Comparison of ENCODE assay signal across 8 cellular contexts in genomic region chr17:75295220-75296158, GRCh38. TPM values are rescaled to one million over a fixed set of nuclear protein-coding genes. Genes with fewer than 3 reads are reported as not detected.
A peak's percentile ranks its signal among the peaks of the same experiment; 100 is the strongest.
DNase-seq lines count a peak whose midpoint lies in the region; ATAC-seq, FAIRE-seq and TF ChIP-seq lines count a peak whose summit lies in the region.

No MANE protein-coding gene starts in this region.

- H3K4me3 ChIP-seq in H1 (ENCODE audit: extremely low read depth in 1 of 4, insufficient read depth in 2 of 4, low read depth in 3 of 4, low read length in 4 of 4) (no peak overlapping the region), upper lobe of right lung (no peak overlapping the region), tibial artery (no peak overlapping the region)

- H2AK5ac ChIP-seq in H1 (ENCODE audit: low read depth, low read length): no peak overlapping the region

- CTCF ChIA-PET in H1 (lab: Charles Lee; ENCODE audit: partially characterized antibody): interaction anchor here (0.7 to 1.9 kb wide), 3 partner anchors 27 to 117 kb away, joined by 3 to 7 read pairs (median 4); no protein-coding TSS in a partner anchor

- H2AFZ ChIP-seq in H1 (ENCODE audit: low read length): no peak overlapping the region

- FAIRE-seq in H1 (lab: Jason Lieb, UNC): no peak

- no peak for TF ChIP-seq POLR2A in H1 (IDR thresholded peaks at IDR 0.05; ENCODE audit: control extremely low read depth in 1 of 2, low read depth in 2 of 2, low read length in 2 of 2)

- H3K18ac ChIP-seq in H1 (ENCODE audit: extremely low read depth, low read length): no peak overlapping the region

- POLR2A ChIA-PET in H1 (lab: Charles Lee; ENCODE audit: partially characterized antibody): interaction anchor here (0.6 to 1.1 kb wide), 2 partner anchors 21 to 28 kb away, joined by 3 read pairs; no protein-coding TSS in a partner anchor

- no peaks in the 10 kb centered on the region for H3K4me1 ChIP-seq in H1 (replicated peaks in 1 of 4; ENCODE audit: control insufficient read depth in 3 of 4, insufficient read depth in 4 of 4, low read length in 3 of 4)
- H3K4me1 ChIP-seq in upper lobe of right lung: no peaks in the 10 kb centered on the region
- no peaks in the 10 kb centered on the region for H3K4me1 ChIP-seq in tibial artery

- no peak overlapping the region for H3K23ac ChIP-seq in H1 (ENCODE audit: insufficient read length)

- H4K5ac ChIP-seq in H1 (ENCODE audit: insufficient read length, low read depth, low read length): no peak overlapping the region

- H2BK120ac ChIP-seq in H1 (replicated peaks; ENCODE audit: low read depth, low read length): no peak overlapping the region

- H4K91ac ChIP-seq in H1 (replicated peaks; ENCODE audit: insufficient read length, low read length): no peak overlapping the region

- ATAC-seq in GM21423 (IDR thresholded peaks at IDR 0.05; ENCODE audit: unreplicated experiment) (peak; percentile 71), upper lobe of right lung (peak; percentile 88)

- H3K36me3 ChIP-seq in H1 (ENCODE audit: control insufficient read depth in 2 of 4, insufficient read depth in 4 of 4, low read length in 3 of 4) (no peaks in the 10 kb centered on the region), upper lobe of right lung (no peaks in the 10 kb centered on the region), tibial artery (no peaks in the 10 kb centered on the region)

- H3K27me3 ChIP-seq in H1 (replicated peaks in 1 of 4; ENCODE audit: control insufficient read depth in 3 of 4, extremely low read depth in 1 of 4, insufficient read depth in 3 of 4, low read length in 3 of 4) (no peaks in the 10 kb centered on the region), upper lobe of right lung (no peaks in the 10 kb centered on the region), tibial artery (no peaks in the 10 kb centered on the region)

- DNase-seq in GM13977 (ENCODE audit: low spot score) (peak; percentile 73), HuH-7 (ENCODE audit: low spot score) (peak; percentile 45), H1 (ENCODE audit: low read depth in 1 of 2, low spot score in 2 of 2) (no peak), upper lobe of right lung (no peak), NCI-H1048 (lab: John Stamatoyannopoulos, UW) (no peak), NCI-H2107 treated with DMSO at 0.1 percent for 48 hours (lab: John Stamatoyannopoulos, UW; ENCODE audit: unreplicated experiment) (no peak), tibial artery (no peak)

- H2BK20ac ChIP-seq in H1 (ENCODE audit: low read length): no peak overlapping the region

- no peak overlapping the region for H3K4ac ChIP-seq in H1 (replicated peaks; ENCODE audit: insufficient read length, low read depth, low read length)

- H4K20me1 ChIP-seq in H1 (replicated peaks in 1 of 2; ENCODE audit: control insufficient read depth in 1 of 2, insufficient read depth in 2 of 2, low read length in 2 of 2): no peaks in the 10 kb centered on the region

- H3K79me1 ChIP-seq in H1 (ENCODE audit: low read depth, low read length): no peaks in the 10 kb centered on the region

- WGBS in H1 (ENCODE audit: extremely low coverage in 1 of 2, insufficient coverage in 1 of 2, insufficient read length in 1 of 2, insufficient replicate concordance in 2 of 2, low coverage in 1 of 2, low lambda C conversion rate in 2 of 2, missing lambda C conversion rate in 1 of 2), 2 experiments: 89% methylated on average over 8 of the region's 8 CpGs; no CpG with 5 or more reads in 1 of the 2 experiments

- TF ChIP-seq EP300 in H1 (IDR thresholded peaks at IDR 0.05; ENCODE audit: borderline replicate concordance in 1 of 2, low read depth in 2 of 2, low read length in 2 of 2): no peak

- no peak overlapping the region for H3K56ac ChIP-seq in H1 (replicated peaks; ENCODE audit: insufficient read length, low read depth, low read length)

- in situ Hi-C loops in GM13977 (cut with MboI; ENCODE audit: low pct_unique_long_range_greater_than_20kb, low sequenced_read_pairs, unreplicated experiment): no loop called here

- H3K23me2 ChIP-seq in H1 (ENCODE audit: low read depth, low read length): no peaks in the 10 kb centered on the region

- no peak overlapping the region for H3K4me2 ChIP-seq in H1 (ENCODE audit: insufficient read depth in 1 of 2, low read depth in 2 of 2, low read length in 2 of 2)

- no peak overlapping the region for H2BK15ac ChIP-seq in H1 (ENCODE audit: low read length)

- intact Hi-C loops in upper lobe of right lung (cut with DNase I) (no loop called here), tibial artery (cut with DNase I; ENCODE audit: low total_unique reads) (no loop called here)

- H4K8ac ChIP-seq in H1 (ENCODE audit: extremely low read depth, insufficient read depth, low read length): peak overlapping the region; percentile 12; the same call in 1 of the 2 replicates

- TF ChIP-seq RAD21 in H1 (IDR thresholded peaks at IDR 0.05 in 1 of 2, conservative IDR thresholded peaks at IDR 0.05 in 1 of 2; ENCODE audit: low read depth in 2 of 2, low read length in 2 of 2): no peak

- H3K9me3 ChIP-seq in H1 (ENCODE audit: insufficient read depth in 2 of 2, low read depth in 1 of 2, low read length in 1 of 2): no peaks in the 10 kb centered on the region
- H3K9me3 ChIP-seq in upper lobe of right lung: no peaks in the 10 kb centered on the region
- no peaks in the 10 kb centered on the region for H3K9me3 ChIP-seq in tibial artery

- no peak for TF ChIP-seq CTCF in GM13977 (IDR thresholded peaks at IDR 0.05; ENCODE audit: extremely low read depth, insufficient read depth, missing control alignments)
- no peak for TF ChIP-seq CTCF in H1 (IDR thresholded peaks at IDR 0.05; ENCODE audit: control extremely low read depth in 1 of 3, insufficient read depth in 1 of 3, low read depth in 1 of 3, low read length in 3 of 3)
- no peak for TF ChIP-seq CTCF in upper lobe of right lung (IDR thresholded peaks at IDR 0.05)
- TF ChIP-seq CTCF in tibial artery (IDR thresholded peaks at IDR 0.05): no peak

- H3K9ac ChIP-seq in H1 (replicated peaks in 1 of 4; ENCODE audit: extremely low read depth in 1 of 4, low read depth in 3 of 4, low read length in 3 of 4): no peak overlapping the region

- no peak overlapping the region for H3K14ac ChIP-seq in H1 (ENCODE audit: insufficient read length)

- no peak overlapping the region for H2BK5ac ChIP-seq in H1 (ENCODE audit: low read depth, low read length)

- H3K27ac ChIP-seq in H1 (ENCODE audit: low read depth, low read length) (no peak overlapping the region), upper lobe of right lung (peak overlapping the region; percentile 83), tibial artery (no peak overlapping the region)

- H2BK12ac ChIP-seq in H1 (ENCODE audit: low read depth, low read length): no peak overlapping the region

- no peaks in the 10 kb centered on the region for H3K79me2 ChIP-seq in H1 (ENCODE audit: control insufficient read depth in 1 of 2, insufficient read depth in 2 of 2, low read length in 2 of 2)

TF ChIP-seq in H1, 55 proteins besides CTCF, POLR2A, EP300 and RAD21 (continues in another document):
- TF ChIP-seq TEAD4 (IDR thresholded peaks at IDR 0.05; ENCODE audit: low read depth, low read length) (no peak), HDAC2 (IDR thresholded peaks at IDR 0.05; ENCODE audit: borderline replicate concordance in 1 of 2, low read depth in 2 of 2, low read length in 2 of 2) (no peak), EZH2 (IDR thresholded peaks at IDR 0.05; ENCODE audit: low read depth, low read length, severe bottlenecking) (no peak), POU5F1 (IDR thresholded peaks at IDR 0.05; ENCODE audit: low read depth, low read length) (no peak)

RNA-seq across cellular contexts. Expression of gene SLC25A19, which starts 6.3 kb away (rescaled TPM):
- 28.6 and 33.3 TPM in 2 replicates for total RNA-seq in H1 (2021; fragmentation: NEBNext Ultra II Directional; extraction: Animal tissue kit (Norgen Biotek cat#: 25700))
- 32.6 and 34.2 TPM in 2 replicates for polyA plus RNA-seq in H1 (2011; rRNA removed)
- 28.9 TPM for polyA plus RNA-seq in H1 (2011; cell fraction: cytosol; rRNA removed)
- 28.4 TPM for polyA plus RNA-seq in H1 (2011; cell fraction: nucleus; rRNA removed)
- 18.5 to 29.1 TPM (median 25.6 TPM) in 4 replicates for polyA plus RNA-seq in H1 (2012, experiment 1 of 2)
- polyA plus RNA-seq in H1 (2012, experiment 2 of 2): 29.7 TPM
- 26.5 TPM for polyA plus RNA-seq in H1 (2013, experiment 1 of 2)
- polyA plus RNA-seq in H1 (2013, experiment 2 of 2): 25.1 TPM
- 19.6 and 21.1 TPM in 2 replicates for polyA minus RNA-seq in H1 (2011; rRNA and poly(A)+ RNA removed)
- polyA minus RNA-seq in H1 (2011; cell fraction: cytosol; rRNA and poly(A)+ RNA removed): 10.9 TPM
- 18.0 TPM for polyA minus RNA-seq in H1 (2011; cell fraction: nucleus; rRNA and poly(A)+ RNA removed)
- 29.4 TPM for total RNA-seq in upper lobe of right lung

RNA-seq across cellular contexts. Expression of gene MIF4GD, which starts 24.5 kb away (rescaled TPM):
- 16.1 and 17.5 TPM in 2 replicates for total RNA-seq in H1 (2021; fragmentation: NEBNext Ultra II Directional; extraction: Animal tissue kit (Norgen Biotek cat#: 25700))
- polyA plus RNA-seq in H1 (2011; rRNA removed): 51.1 and 60.6 TPM in 2 replicates
- 50.3 TPM for polyA plus RNA-seq in H1 (2011; cell fraction: cytosol; rRNA removed)
- 38.8 TPM for polyA plus RNA-seq in H1 (2011; cell fraction: nucleus; rRNA removed)
- polyA plus RNA-seq in H1 (2012, experiment 1 of 2): 18.3 to 30.8 TPM (median 24.5 TPM) in 4 replicates
- polyA plus RNA-seq in H1 (2012, experiment 2 of 2): 29.7 TPM
- 18.4 TPM for polyA plus RNA-seq in H1 (2013, experiment 1 of 2)
- 18.0 TPM for polyA plus RNA-seq in H1 (2013, experiment 2 of 2)
- 29.5 and 38.8 TPM in 2 replicates for polyA minus RNA-seq in H1 (2011; rRNA and poly(A)+ RNA removed)
- 10.4 TPM for polyA minus RNA-seq in H1 (2011; cell fraction: cytosol; rRNA and poly(A)+ RNA removed)
- polyA minus RNA-seq in H1 (2011; cell fraction: nucleus; rRNA and poly(A)+ RNA removed): 13.0 TPM
- total RNA-seq in upper lobe of right lung: 25.7 TPM

RNA-seq across cellular contexts. Expression of gene MRPS7, which starts 33.8 kb away (rescaled TPM):
- 75.5 and 79.4 TPM in 2 replicates for total RNA-seq in H1 (2021; fragmentation: NEBNext Ultra II Directional; extraction: Animal tissue kit (Norgen Biotek cat#: 25700))
- polyA plus RNA-seq in H1 (2011; rRNA removed): 53.9 and 63.4 TPM in 2 replicates
- polyA plus RNA-seq in H1 (2011; cell fraction: cytosol; rRNA removed): 88.1 TPM
- polyA plus RNA-seq in H1 (2011; cell fraction: nucleus; rRNA removed): 48.6 TPM
- 85.8 to 103 TPM (median 95.2 TPM) in 4 replicates for polyA plus RNA-seq in H1 (2012, experiment 1 of 2)
- 53.8 TPM for polyA plus RNA-seq in H1 (2012, experiment 2 of 2)
- 58.9 TPM for polyA plus RNA-seq in H1 (2013, experiment 1 of 2)
- 58.5 TPM for polyA plus RNA-seq in H1 (2013, experiment 2 of 2)
- polyA minus RNA-seq in H1 (2011; rRNA and poly(A)+ RNA removed): 60.9 and 63.9 TPM in 2 replicates
- polyA minus RNA-seq in H1 (2011; cell fraction: cytosol; rRNA and poly(A)+ RNA removed): 31.1 TPM
- polyA minus RNA-seq in H1 (2011; cell fraction: nucleus; rRNA and poly(A)+ RNA removed): 38.1 TPM
- 34.7 TPM for total RNA-seq in upper lobe of right lung

RNA-seq across cellular contexts. Expression of gene GGA3, which starts 34.1 kb away (rescaled TPM):
- 54.2 and 60.0 TPM in 2 replicates for total RNA-seq in H1 (2021; fragmentation: NEBNext Ultra II Directional; extraction: Animal tissue kit (Norgen Biotek cat#: 25700))
- polyA plus RNA-seq in H1 (2011; rRNA removed): 40.6 and 53.8 TPM in 2 replicates
- polyA plus RNA-seq in H1 (2011; cell fraction: cytosol; rRNA removed): 33.2 TPM
- 198 TPM for polyA plus RNA-seq in H1 (2011; cell fraction: nucleus; rRNA removed)
- polyA plus RNA-seq in H1 (2012, experiment 1 of 2): 46.1 to 56.0 TPM (median 51.1 TPM) in 4 replicates
- polyA plus RNA-seq in H1 (2012, experiment 2 of 2): 34.9 TPM
- 29.5 TPM for polyA plus RNA-seq in H1 (2013, experiment 1 of 2)
- polyA plus RNA-seq in H1 (2013, experiment 2 of 2): 29.5 TPM
- 68.7 and 69.3 TPM in 2 replicates for polyA minus RNA-seq in H1 (2011; rRNA and poly(A)+ RNA removed)
- 27.2 TPM for polyA minus RNA-seq in H1 (2011; cell fraction: cytosol; rRNA and poly(A)+ RNA removed)
- polyA minus RNA-seq in H1 (2011; cell fraction: nucleus; rRNA and poly(A)+ RNA removed): 63.3 TPM
- total RNA-seq in upper lobe of right lung: 52.7 TPM

Comparison
In these comparisons a context has a peak if more than half of its experiments do, and no peak if none do; other contexts are left out.
1. DNase-seq: peak in GM13977 (single experiment) and HuH-7 (single experiment); none in H1 (0 of 2), upper lobe of right lung (single experiment), NCI-H1048 (single experiment), NCI-H2107 treated with DMSO at 0.1 percent for 48 hours (single experiment) and tibial artery (0 of 2).